In the genomic region with DNA sequence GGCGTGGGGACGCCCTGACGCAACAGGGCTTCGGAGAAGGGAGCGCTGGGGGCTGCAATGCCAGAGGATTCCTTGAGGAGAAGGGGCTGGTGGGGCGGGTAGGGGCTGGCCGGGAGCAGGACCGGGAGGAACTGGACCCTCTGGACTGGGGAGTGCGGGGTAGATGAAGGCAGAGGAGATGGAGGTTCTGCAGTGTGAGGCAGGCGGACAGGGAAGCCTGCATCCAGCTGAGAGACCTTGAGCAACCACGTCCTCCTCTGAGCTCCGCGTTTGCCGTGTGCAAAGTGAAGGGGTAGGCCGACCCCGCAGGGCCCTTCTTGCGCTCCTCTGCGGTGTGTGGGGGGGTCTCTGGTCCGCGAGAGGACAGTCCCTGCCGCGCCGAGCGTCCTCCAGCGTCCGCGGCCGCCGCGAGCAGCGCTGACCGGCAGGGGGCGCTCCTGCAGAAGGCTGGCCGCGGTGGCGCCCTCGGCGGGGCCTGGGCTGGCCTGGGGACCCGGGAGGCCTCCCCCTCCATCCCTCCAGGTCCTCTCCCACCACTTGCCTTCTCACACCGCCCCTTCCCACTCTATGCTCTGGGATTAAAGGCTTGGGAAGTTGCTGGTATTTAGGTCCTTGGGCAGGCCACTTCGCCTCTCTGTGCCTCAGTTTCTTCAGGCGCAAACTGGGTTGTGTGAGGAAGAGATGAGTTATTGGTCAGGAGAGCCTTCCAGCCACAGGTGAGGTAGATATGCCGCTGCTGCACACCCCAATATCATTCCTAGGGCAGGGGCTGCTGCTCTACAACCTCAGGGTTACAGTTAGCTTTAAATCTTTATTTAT, we compare ENCODE assay signal across 8 cellular contexts. TPM values are rescaled to one million over a fixed set of nuclear protein-coding genes. Genes with fewer than 3 reads are reported as not detected.
DNase-seq lines count a peak whose midpoint lies in the region; ATAC-seq, FAIRE-seq and TF ChIP-seq lines count a peak whose summit lies in the region.

No MANE protein-coding gene starts in this region.

- intact Hi-C loops in right lobe of liver (cut with DNase I) = loop anchor here (10.0 kb wide), 1 partner anchor 103 kb away; no protein-coding TSS in a partner anchor
- intact Hi-C loops in activated T-helper 1 cell treated with anti-CD3 and anti-CD28 coated beads, Interleukin-12 subunit alpha, Interleukin-12 subunit beta, Interleukin-2, Interleukin-4 antibody, amounts not matched to agents 30 ng/mL and 10 ng/mL and 1 ng/mL, durations not matched to agents 14 hours and 24 hours and 36 hours (cut with micrococcal nuclease) = loop anchor here (1.0 kb wide), 1 partner anchor 160 kb away; no protein-coding TSS in a partner anchor

- peak overlapping the region; percentile 37 for H3K4me3 ChIP-seq in AG04449 (ENCODE audit: low read depth, low read length)
- peak overlapping the region; percentile 59 for H3K4me3 ChIP-seq in HUES48 (ENCODE audit: low read depth, low read length)
- no peak overlapping the region for H3K4me3 ChIP-seq in astrocyte of the spinal cord (ENCODE audit: low read depth, low read length)
- no peak overlapping the region for H3K4me3 ChIP-seq in right lobe of liver

- no peak overlapping the region for H3K4me3 Mint-ChIP-seq in activated T-helper 1 cell treated with anti-CD3 and anti-CD28 coated beads, Interleukin-12 subunit alpha, Interleukin-12 subunit beta, Interleukin-2, Interleukin-4 antibody, amounts not matched to agents 30 ng/mL and 10 ng/mL and 1 ng/mL, durations not matched to agents 14 hours and 24 hours and 36 hours

- H3K9me3 ChIP-seq in HUES48 (ENCODE audit: control insufficient read depth, insufficient read depth, low read length) = peaks cover 8% of the 10 kb centered on the region; the same call in 1 of the 2 replicates
- no peaks in the 10 kb centered on the region for H3K9me3 ChIP-seq in right lobe of liver

- peak; percentile 71 to 83 (median 81) for ATAC-seq in right lobe of liver

- POLR2A ChIA-PET in AG04449 (lab: Yijun Ruan, JAX) = no interaction called here

- WGBS in right lobe of liver (ENCODE audit: insufficient coverage, low coverage, low lambda C conversion rate, missing lambda C conversion rate) = 25% methylated on average over 16 of the region's 43 CpGs

- no peak for FAIRE-seq in GM12891 (lab: Jason Lieb, UNC)

- TF ChIP-seq CTCF in AG04449 (IDR thresholded peaks at IDR 0.05; ENCODE audit: insufficient read depth, low read length, missing control alignments) (peak; percentile 69), astrocyte of the spinal cord (IDR thresholded peaks at IDR 0.05; ENCODE audit: low read depth, low read length) (peak; percentile 61), right lobe of liver (IDR thresholded peaks at IDR 0.05) (peak; percentile 81 to 92 (median 82))

- in situ Hi-C loops in astrocyte of the spinal cord (cut with HindIII; ENCODE audit: low sequenced_read_pairs) = no loop called here

- H3K9me3 Mint-ChIP-seq in activated T-helper 1 cell treated with anti-CD3 and anti-CD28 coated beads, Interleukin-12 subunit alpha, Interleukin-12 subunit beta, Interleukin-2, Interleukin-4 antibody, amounts not matched to agents 30 ng/mL and 10 ng/mL and 1 ng/mL, durations not matched to agents 14 hours and 24 hours and 36 hours = peaks cover 12% of the 10 kb centered on the region

- H3K27ac Mint-ChIP-seq in activated T-helper 1 cell treated with anti-CD3 and anti-CD28 coated beads, Interleukin-12 subunit alpha, Interleukin-12 subunit beta, Interleukin-2, Interleukin-4 antibody, amounts not matched to agents 30 ng/mL and 10 ng/mL and 1 ng/mL, durations not matched to agents 14 hours and 24 hours and 36 hours = no peak overlapping the region

- peaks cover 7% of the 10 kb centered on the region for H3K36me3 Mint-ChIP-seq in activated T-helper 1 cell treated with anti-CD3 and anti-CD28 coated beads, Interleukin-12 subunit alpha, Interleukin-12 subunit beta, Interleukin-2, Interleukin-4 antibody, amounts not matched to agents 30 ng/mL and 10 ng/mL and 1 ng/mL, durations not matched to agents 14 hours and 24 hours and 36 hours (ENCODE audit: low read depth)

- H3K27me3 ChIP-seq in HUES48 (ENCODE audit: control insufficient read depth, insufficient read depth, low read length) = peaks cover 15% of the 10 kb centered on the region
- H3K27me3 ChIP-seq in right lobe of liver = no peaks in the 10 kb centered on the region

- H3K4me1 ChIP-seq in HUES48 (ENCODE audit: control insufficient read depth, insufficient read depth, low read length) (no peaks in the 10 kb centered on the region), right lobe of liver (no peaks in the 10 kb centered on the region)

- no peak for TF ChIP-seq POLR2A in right lobe of liver (IDR thresholded peaks at IDR 0.05)
- TF ChIP-seq POLR2A in GM12891 (IDR thresholded peaks at IDR 0.05; ENCODE audit: low read depth, low read length) = no peak

- no peak for DNase-seq in AG04449 (ENCODE audit: low read depth, low spot score)
- no peak for DNase-seq in astrocyte of the spinal cord (ENCODE audit: low read depth, low spot score)
- no peak for DNase-seq in right lobe of liver
- DNase-seq in middle frontal gyrus (ENCODE audit: extremely low spot score, low spot score) = no peak
- DNase-seq in NK-92 treated with Interleukin-12 subunit alpha and Interleukin-12 subunit beta, amount 100 ng/mL, for 24 hours (lab: John Stamatoyannopoulos, UW) = no peak
- DNase-seq in activated T-helper 1 cell treated with anti-CD3 and anti-CD28 coated beads, Interleukin-12 subunit alpha, Interleukin-12 subunit beta, Interleukin-2, Interleukin-4 antibody, amounts not matched to agents 30 ng/mL and 10 ng/mL and 1 ng/mL, durations not matched to agents 14 hours and 24 hours and 36 hours (ENCODE audit: low spot score) = no peak
- DNase-seq in GM12891 (ENCODE audit: insufficient read length, low spot score) = no peak

- no peak overlapping the region for H3K27ac ChIP-seq in HUES48 (ENCODE audit: low read depth, low read length)
- no peak overlapping the region for H3K27ac ChIP-seq in right lobe of liver

- CTCF ChIA-PET in AG04449 (lab: Yijun Ruan, JAX) = interaction anchor here (0.6 to 5.2 kb wide), 45 partner anchors 8 to 167 kb away, joined by 3 to 94 read pairs (median 4); a partner anchor contains a TSS

- no peak overlapping the region for H3K9ac ChIP-seq in HUES48 (ENCODE audit: low read depth, low read length)

- H3K4me1 Mint-ChIP-seq in activated T-helper 1 cell treated with anti-CD3 and anti-CD28 coated beads, Interleukin-12 subunit alpha, Interleukin-12 subunit beta, Interleukin-2, Interleukin-4 antibody, amounts not matched to agents 30 ng/mL and 10 ng/mL and 1 ng/mL, durations not matched to agents 14 hours and 24 hours and 36 hours (ENCODE audit: low read depth) = no peaks in the 10 kb centered on the region

- H3K36me3 ChIP-seq in HUES48 (ENCODE audit: control insufficient read depth, insufficient read depth, low read length) = no peaks in the 10 kb centered on the region
- no peaks in the 10 kb centered on the region for H3K36me3 ChIP-seq in right lobe of liver

- peaks cover 39% of the 10 kb centered on the region for H3K27me3 Mint-ChIP-seq in activated T-helper 1 cell treated with anti-CD3 and anti-CD28 coated beads, Interleukin-12 subunit alpha, Interleukin-12 subunit beta, Interleukin-2, Interleukin-4 antibody, amounts not matched to agents 30 ng/mL and 10 ng/mL and 1 ng/mL, durations not matched to agents 14 hours and 24 hours and 36 hours (ENCODE audit: insufficient read depth)

TF ChIP-seq in GM12891, 5 proteins besides CTCF, POLR2A, EP300 and RAD21:
- TF ChIP-seq PAX5 (IDR thresholded peaks at IDR 0.05; ENCODE audit: insufficient read depth, low read length, severe bottlenecking) (no peak), SPI1 (IDR thresholded peaks at IDR 0.05; ENCODE audit: low read depth, low read length) (no peak), POLR2AphosphoS5 (IDR thresholded peaks at IDR 0.05; ENCODE audit: low read depth, low read length) (no peak), POU2F2 (IDR thresholded peaks at IDR 0.05; ENCODE audit: low read depth, low read length) (no peak), TAF1 (IDR thresholded peaks at IDR 0.05; ENCODE audit: low read depth, low read length) (no peak)

RNA-seq across cellular contexts. Expression of a gene that starts 9.6 kb away (rescaled TPM):
- total RNA-seq in right lobe of liver = 1 to 10 TPM in 2 of 6 experiments, under 1 TPM in 1, not detected in 3; 0.55 to 1.7 (median 1.2) TPM
- total RNA-seq in activated T-helper 1 cell treated with anti-CD3 and anti-CD28 coated beads, Interleukin-12 subunit alpha, Interleukin-12 subunit beta, Interleukin-2, Interleukin-4 antibody, amounts not matched to agents 30 ng/mL and 10 ng/mL and 1 ng/mL, durations not matched to agents 14 hours and 24 hours and 36 hours = not detected in 2 replicates
- not detected for polyA plus RNA-seq in GM12891 (2012; ENCODE audit: low read depth, missing spikeins)

RNA-seq across cellular contexts. Expression of a gene that starts 23.3 kb away (rescaled TPM):
- 1 to 10 TPM; 1.0 to 5.0 (median 4.0) TPM for total RNA-seq in right lobe of liver
- 0.05 TPM in 1 of 2 replicates, not detected in the other for total RNA-seq in activated T-helper 1 cell treated with anti-CD3 and anti-CD28 coated beads, Interleukin-12 subunit alpha, Interleukin-12 subunit beta, Interleukin-2, Interleukin-4 antibody, amounts not matched to agents 30 ng/mL and 10 ng/mL and 1 ng/mL, durations not matched to agents 14 hours and 24 hours and 36 hours
- 0.04 TPM for polyA plus RNA-seq in GM12891 (2012; ENCODE audit: low read depth, missing spikeins)

Comparison
In these comparisons a context has a peak if more than half of its experiments do, and no peak if none do; other contexts are left out.
1. H3K4me3 ChIP-seq: peak in AG04449 (single experiment) and HUES48 (single experiment); none in astrocyte of the spinal cord (single experiment) and right lobe of liver (0 of 3).
2. Peak in every context shown above with its lines, with median percentiles within 50 percentile points of each other: CTCF ChIP-seq.